In the genomic region with DNA sequence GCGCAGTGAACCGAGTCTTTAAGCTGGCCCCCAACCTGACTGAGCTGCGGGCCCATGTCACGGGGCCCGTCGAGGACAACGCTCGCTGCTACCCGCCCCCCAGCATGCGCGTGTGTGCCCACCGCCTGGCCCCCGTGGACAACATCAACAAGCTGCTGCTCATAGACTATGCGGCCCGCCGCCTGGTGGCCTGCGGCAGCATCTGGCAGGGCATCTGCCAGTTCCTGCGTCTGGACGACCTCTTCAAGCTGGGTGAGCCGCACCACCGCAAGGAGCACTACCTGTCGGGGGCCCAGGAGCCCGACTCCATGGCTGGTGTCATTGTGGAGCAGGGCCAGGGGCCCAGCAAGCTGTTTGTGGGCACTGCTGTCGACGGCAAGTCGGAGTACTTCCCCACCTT, we compare ENCODE assay signal across 14 cellular contexts. TPM values are rescaled to one million over a fixed set of nuclear protein-coding genes. Genes with fewer than 3 reads are reported as not detected.
DNase-seq lines count a peak whose midpoint lies in the region; ATAC-seq and TF ChIP-seq lines count a peak whose summit lies in the region.
"Had no signal": no experiment of that assay in that cellular context is flagged by ENCODE, and none has a peak within 500 bp of the region (broad histone marks: within the 10 kb centered on the region; RNA-seq: fewer than 3 reads in every experiment).

No MANE protein-coding gene starts in this region.

- H3K4me3 ChIP-seq in ACC112 (ENCODE audit: low read depth, low read length) (peak overlapping the region; percentile 91), astrocyte of the cerebellum (ENCODE audit: low read depth, low read length) (peak overlapping the region; percentile 69), mesenchymal stem cell (ENCODE audit: insufficient read depth in 1 of 2, low read depth in 1 of 2, low read length in 2 of 2) (peak overlapping the region in 1 of 2 experiments; percentile 83)
- no peak overlapping the region for H3K4me3 ChIP-seq in CD4-positive, alpha-beta memory T cell (ENCODE audit: low read length in 2 of 2)
- H3K4me3 ChIP-seq: right lobe of liver had no signal

- ATAC-seq in HG03460 (IDR thresholded peaks at IDR 0.05; ENCODE audit: unreplicated experiment) (no peak), HG03139 (IDR thresholded peaks at IDR 0.05; ENCODE audit: unreplicated experiment) (no peak)
- ATAC-seq: HCT116, right lobe of liver, WTC11 had no signal

- in situ Hi-C loops in astrocyte of the cerebellum (cut with HindIII; ENCODE audit: low sequenced_read_pairs) = no loop called here

- H3K4me3 Mint-ChIP-seq in CD4-positive, alpha-beta memory T cell = peak overlapping the region; percentile 25 to 76 (median 48)
- H3K4me3 Mint-ChIP-seq: WTC11 had no signal

- H3K4ac ChIP-seq in mesenchymal stem cell (ENCODE audit: low read depth in 1 of 2, low read length in 2 of 2) = no peak overlapping the region

- no peak overlapping the region for H2BK5ac ChIP-seq in mesenchymal stem cell (ENCODE audit: low read depth, low read length, poor library complexity, severe bottlenecking)

- H3K36me3 Mint-ChIP-seq in CD4-positive, alpha-beta memory T cell = peaks cover 0 to 22% of the 10 kb centered on the region in 2 donors
- H3K36me3 Mint-ChIP-seq: WTC11 had no signal

- CTCF ChIA-PET in CD4-positive, alpha-beta memory T cell (lab: Charles Lee; ENCODE audit: partially characterized antibody) = interaction anchor here (0.9 kb wide), 1 partner anchor 12 kb away, joined by 3 read pairs; no protein-coding TSS in a partner anchor

- no peak overlapping the region for H3K23ac ChIP-seq in mesenchymal stem cell (ENCODE audit: low read length in 2 of 2)

- H3K79me1 ChIP-seq in mesenchymal stem cell (replicated peaks; ENCODE audit: low read length, poor library complexity, severe bottlenecking) = peaks cover 8% of the 10 kb centered on the region

- no peak overlapping the region for H2BK15ac ChIP-seq in mesenchymal stem cell (ENCODE audit: low read depth, poor library complexity, severe bottlenecking)

- no peak overlapping the region for H3K27ac ChIP-seq in ACC112 (ENCODE audit: low read depth, low read length)
- no peak overlapping the region for H3K27ac ChIP-seq in CD4-positive, alpha-beta memory T cell (ENCODE audit: low read depth, low read length)
- no peak overlapping the region for H3K27ac ChIP-seq in mesenchymal stem cell (ENCODE audit: low read length, poor library complexity, severe bottlenecking)
- H3K27ac ChIP-seq: right lobe of liver had no signal

- H2BK12ac ChIP-seq in mesenchymal stem cell (ENCODE audit: low read length in 2 of 2) = no peak overlapping the region

- H3K27me3 ChIP-seq in ACC112 (ENCODE audit: insufficient read depth, low read length) (no peaks in the 10 kb centered on the region), mesenchymal stem cell (ENCODE audit: control insufficient read depth in 1 of 2, insufficient read depth in 1 of 2, low read length in 2 of 2) (no peaks in the 10 kb centered on the region)
- no peaks in the 10 kb centered on the region for H3K27me3 ChIP-seq in CD4-positive, alpha-beta memory T cell (ENCODE audit: insufficient read depth, low read length)
- H3K27me3 ChIP-seq: heart left ventricle, right lobe of liver had no signal

- peak overlapping the region in 1 of 2 experiments; percentile 40 for H3K18ac ChIP-seq in mesenchymal stem cell (ENCODE audit: low read depth in 1 of 2, low read length in 2 of 2)

- peak overlapping the region; percentile 70 for H3K4me2 ChIP-seq in mesenchymal stem cell (ENCODE audit: low read length, poor library complexity, severe bottlenecking)

- H4K8ac ChIP-seq in mesenchymal stem cell (ENCODE audit: low read length) = no peak overlapping the region

- H2AK5ac ChIP-seq in mesenchymal stem cell (ENCODE audit: low read length, severe bottlenecking) = no peak overlapping the region

- DNase-seq in CD4-positive, alpha-beta memory T cell = no peak
- DNase-seq in astrocyte of the cerebellum (ENCODE audit: low read depth) = no peak
- DNase-seq in mesenchymal stem cell = no peak
- DNase-seq in NCI-H446 treated with DMSO at 0.1 percent for 48 hours (lab: John Stamatoyannopoulos, UW) = no peak
- DNase-seq in activated CD4-positive, alpha-beta T cell treated with anti-CD3 and anti-CD28 coated beads, Interleukin-2, amount 50 U/mL, for 48 hours = no peak
- DNase-seq: activated effector memory CD4-positive, alpha-beta T cell treated with anti-CD3 and anti-CD28 coated beads, Interleukin-2, amount 50 U/mL, for 16 hours; midbrain; right lobe of liver had no signal

- intact Hi-C loops in CD4-positive, alpha-beta memory T cell (cut with micrococcal nuclease) = no loop called here

- H2BK120ac ChIP-seq in mesenchymal stem cell (ENCODE audit: low read depth, low read length) = no peak overlapping the region

- H3K9ac ChIP-seq in mesenchymal stem cell (ENCODE audit: low read length) = no peak overlapping the region

- H2AFZ ChIP-seq in ACC112 (ENCODE audit: low read length, unreplicated experiment) (no peak overlapping the region), mesenchymal stem cell (ENCODE audit: low read depth, low read length) (no peak overlapping the region)

- H3K14ac ChIP-seq in mesenchymal stem cell (ENCODE audit: low read length in 2 of 2) = no peak overlapping the region

- peak; percentile 23 for TF ChIP-seq CTCF in astrocyte of the cerebellum (IDR thresholded peaks at IDR 0.05; ENCODE audit: low read depth, low read length, missing control alignments)

- H3K4me1 ChIP-seq in ACC112 (ENCODE audit: control insufficient read depth, insufficient read depth, low read length, unreplicated experiment) (no peaks in the 10 kb centered on the region), mesenchymal stem cell (ENCODE audit: control insufficient read depth, insufficient read depth, low read depth, low read length) (peaks cover 18% of the 10 kb centered on the region)
- H3K4me1 ChIP-seq in CD4-positive, alpha-beta memory T cell (ENCODE audit: insufficient read depth, low read length) = peaks cover 9% of the 10 kb centered on the region
- H3K4me1 ChIP-seq: right lobe of liver had no signal

- peaks cover 0 to 3% (median 0%) of the 10 kb centered on the region in 8 donors for H3K9me3 Mint-ChIP-seq in CD4-positive, alpha-beta memory T cell
- H3K9me3 Mint-ChIP-seq: WTC11 had no signal

- H3K36me3 ChIP-seq in ACC112 (ENCODE audit: insufficient read depth, low read length) = no peaks in the 10 kb centered on the region
- H3K36me3 ChIP-seq in CD4-positive, alpha-beta memory T cell (ENCODE audit: insufficient read depth, low read length) = peaks cover 3% of the 10 kb centered on the region
- H3K36me3 ChIP-seq in mesenchymal stem cell (ENCODE audit: control insufficient read depth in 1 of 2, insufficient read depth in 2 of 2, low read depth in 1 of 2, low read length in 2 of 2) = peaks cover 34 to 54% of the 10 kb centered on the region in 2 experiments
- H3K36me3 ChIP-seq: right lobe of liver had no signal

- H3K27me3 Mint-ChIP-seq in CD4-positive, alpha-beta memory T cell = no peaks in the 10 kb centered on the region

- POLR2A ChIA-PET in CD4-positive, alpha-beta memory T cell (lab: Charles Lee; ENCODE audit: partially characterized antibody) = interaction anchor here (3.6 to 4.5 kb wide), 4 partner anchors 16 to 62 kb away, joined by 17 to 42 read pairs (median 36); a partner anchor contains a TSS

- H3K9me3 ChIP-seq in CD4-positive, alpha-beta memory T cell (ENCODE audit: control insufficient read depth in 1 of 2, low read length in 2 of 2) = no peaks in the 10 kb centered on the region
- no peaks in the 10 kb centered on the region for H3K9me3 ChIP-seq in mesenchymal stem cell (ENCODE audit: control insufficient read depth, low read length)
- H3K9me3 ChIP-seq: heart left ventricle, right lobe of liver had no signal

- WGBS in mesenchymal stem cell = 93% methylated on average over 26 of the region's 26 CpGs

- H4K91ac ChIP-seq in mesenchymal stem cell (ENCODE audit: low read length) = no peak overlapping the region

- H3K79me2 ChIP-seq in ACC112 (ENCODE audit: control insufficient read depth, insufficient read depth, low read length, unreplicated experiment) = peaks cover 36% of the 10 kb centered on the region

- peaks cover 4 to 19% (median 6%) of the 10 kb centered on the region in 4 donors for H3K4me1 Mint-ChIP-seq in CD4-positive, alpha-beta memory T cell
- H3K4me1 Mint-ChIP-seq: WTC11 had no signal

- no peak overlapping the region for H3K27ac Mint-ChIP-seq in CD4-positive, alpha-beta memory T cell
- H3K27ac Mint-ChIP-seq: WTC11 had no signal

RNA-seq across cellular contexts. Expression of a gene that starts 2.2 kb away (rescaled TPM):
- total RNA-seq in CD4-positive, alpha-beta memory T cell = 10 to 100 TPM; 78.8 to 90.3 TPM
- polyA plus RNA-seq in CD4-positive, alpha-beta memory T cell = 1 to 10 TPM in 1 of 2 donors, under 1 TPM in 1; 0.29 to 1.2 TPM
- polyA plus RNA-seq in mesenchymal stem cell (2013, experiment 1 of 2) = 50.5 TPM
- polyA plus RNA-seq in mesenchymal stem cell (2013, experiment 2 of 2) = 47.0 TPM

RNA-seq across cellular contexts. Expression of a gene that starts 16.4 kb away (rescaled TPM):
- total RNA-seq in CD4-positive, alpha-beta memory T cell = 10 to 100 TPM; 65.2 to 70.3 TPM
- 10 to 100 TPM; 35.6 to 68.1 TPM for polyA plus RNA-seq in CD4-positive, alpha-beta memory T cell
- 129 TPM for polyA plus RNA-seq in mesenchymal stem cell (2013, experiment 1 of 2)
- polyA plus RNA-seq in mesenchymal stem cell (2013, experiment 2 of 2) = 129 TPM

RNA-seq across cellular contexts. Expression of a gene that starts 18.8 kb away (rescaled TPM):
- 10 to 100 TPM; 18.5 to 19.3 TPM for total RNA-seq in CD4-positive, alpha-beta memory T cell
- 10 to 100 TPM; 46.0 to 58.0 TPM for polyA plus RNA-seq in CD4-positive, alpha-beta memory T cell
- 22.7 TPM for polyA plus RNA-seq in mesenchymal stem cell (2013, experiment 1 of 2)
- polyA plus RNA-seq in mesenchymal stem cell (2013, experiment 2 of 2) = 23.5 TPM

RNA-seq across cellular contexts. Expression of a gene that starts 23.4 kb away (rescaled TPM):
- total RNA-seq in CD4-positive, alpha-beta memory T cell = 100 to 1,000 TPM; 212 to 220 TPM
- polyA plus RNA-seq in CD4-positive, alpha-beta memory T cell = 10 to 100 TPM; 48.2 to 63.9 TPM
- polyA plus RNA-seq in mesenchymal stem cell (2013, experiment 1 of 2) = 109 TPM
- 102 TPM for polyA plus RNA-seq in mesenchymal stem cell (2013, experiment 2 of 2)

RNA-seq across cellular contexts. Expression of a gene that starts 26.1 kb away (rescaled TPM):
- total RNA-seq in CD4-positive, alpha-beta memory T cell = 10 to 100 TPM; 33.2 to 41.3 TPM
- polyA plus RNA-seq in CD4-positive, alpha-beta memory T cell = 10 to 100 TPM; 56.9 to 66.8 TPM
- polyA plus RNA-seq in mesenchymal stem cell (2013, experiment 1 of 2) = 17.7 TPM
- 18.3 TPM for polyA plus RNA-seq in mesenchymal stem cell (2013, experiment 2 of 2)

Comparison
In these comparisons a context has a peak if more than half of its experiments do, and no peak if none do; other contexts are left out.
1. H3K4me3 ChIP-seq: peak in ACC112 (single experiment) and astrocyte of the cerebellum (single experiment); none in CD4-positive, alpha-beta memory T cell (0 of 2).